Comparison of ENCODE assay signal across 8 cellular contexts in genomic region chr10:110211455-110211843, GRCh38. TPM values are rescaled to one million over a fixed set of nuclear protein-coding genes. Genes with fewer than 3 reads are reported as not detected.
DNase-seq lines count a peak whose midpoint lies in the region; ATAC-seq, FAIRE-seq and TF ChIP-seq lines count a peak whose summit lies in the region.

No MANE protein-coding gene starts in this region.

- no peaks in the 10 kb centered on the region for H3K79me1 ChIP-seq in mesendoderm (ENCODE audit: low read length)

- intact Hi-C loops in Right ventricle myocardium superior (cut with DNase I): no loop called here
- intact Hi-C loops in Right ventricle myocardium inferior (cut with DNase I): loop anchor here (2.0 to 10.0 kb wide), 2 partner anchors 41 to 293 kb away; no protein-coding TSS in a partner anchor
- intact Hi-C loops in mammary epithelial cell (cut with micrococcal nuclease): no loop called here
- intact Hi-C loops in uterus (cut with DNase I; ENCODE audit: low total_unique reads): loop anchor here (2.0 kb wide), 1 partner anchor 15 kb away; no protein-coding TSS in a partner anchor

- BruUV-seq in mammary epithelial cell (replicated peaks; lab: Mats Ljungman, UMichigan): TSS peak; percentile 38

- H3K4ac ChIP-seq in mesendoderm (ENCODE audit: low read depth, low read length): no peak overlapping the region

- no peak overlapping the region for H2BK120ac ChIP-seq in mesendoderm (ENCODE audit: low read depth, low read length)

- H3K4me2 ChIP-seq in mammary epithelial cell (ENCODE audit: insufficient read depth, low read depth, low read length) (peak overlapping the region; percentile 98), mesendoderm (ENCODE audit: low read length) (peak overlapping the region; percentile 79)

- no peaks in the 10 kb centered on the region for H3K27me3 ChIP-seq in mammary epithelial cell (ENCODE audit: insufficient read depth, low read length)
- peaks cover 8% of the 10 kb centered on the region for H3K27me3 ChIP-seq in mesendoderm (ENCODE audit: insufficient read depth, low read length, poor library complexity)
- no peaks in the 10 kb centered on the region for H3K27me3 ChIP-seq in uterus

- H2BK5ac ChIP-seq in mesendoderm (ENCODE audit: low read length): no peak overlapping the region

- H2AFZ ChIP-seq in mammary epithelial cell (ENCODE audit: low read depth, low read length): peak overlapping the region; percentile 94

- in situ Hi-C loops in mammary epithelial cell (cut with MboI; ENCODE audit: low sequenced_read_pairs in 2 of 2): loop anchor here in 1 of 2 donors (5.0 kb wide), 1 partner anchor 74 kb away; no protein-coding TSS in a partner anchor

- 17% methylated on average over 7 of the region's 12 CpGs for WGBS in mammary epithelial cell (ENCODE audit: low coverage, missing lambda C conversion rate)
- no CpG with 5 or more reads among the region's 12 CpGs for WGBS in mesendoderm (ENCODE audit: extremely low coverage, insufficient coverage, low lambda C conversion rate)

- no peak overlapping the region for H4K8ac ChIP-seq in mesendoderm (ENCODE audit: low read depth, low read length)

- H3K4me1 ChIP-seq in mammary epithelial cell (ENCODE audit: insufficient read depth, low read length) (peaks cover 11% of the 10 kb centered on the region), mesendoderm (ENCODE audit: control insufficient read depth, low read depth, low read length) (peaks cover 5% of the 10 kb centered on the region), uterus (no peaks in the 10 kb centered on the region)

- no peak overlapping the region for H2BK15ac ChIP-seq in mesendoderm (replicated peaks; ENCODE audit: low read depth)

- ATAC-seq in Right ventricle myocardium superior (ENCODE audit: poor library complexity): peak; percentile 0
- ATAC-seq in Right ventricle myocardium inferior: no peak

- TF ChIP-seq POLR2A in uterus (IDR thresholded peaks at IDR 0.05) (peak in 1 of 2 donors; percentile 6), H54 (IDR thresholded peaks at IDR 0.05; ENCODE audit: low read depth, low read length) (no peak)

- H3K9me3 ChIP-seq in mammary epithelial cell (replicated peaks; ENCODE audit: insufficient read depth, low read length) (no peaks in the 10 kb centered on the region), uterus (no peaks in the 10 kb centered on the region)

- CTCF ChIA-PET in mammary epithelial cell (lab: Charles Lee; ENCODE audit: low non-redundant PET): interaction anchor here (0.6 to 0.7 kb wide), 2 partner anchors 9 to 419 kb away, joined by 3 to 7 read pairs; no protein-coding TSS in a partner anchor

- dilution Hi-C loops in mammary epithelial cell (cut with HindIII; ENCODE audit: low sequenced_read_pairs): no loop called here

- no peaks in the 10 kb centered on the region for H3K79me2 ChIP-seq in mammary epithelial cell (ENCODE audit: insufficient read depth, low read length)
- no peaks in the 10 kb centered on the region for H3K79me2 ChIP-seq in mesendoderm (ENCODE audit: control insufficient read depth, insufficient read depth, low read length)

- TF ChIP-seq CTCF in mammary epithelial cell (conservative IDR thresholded peaks at IDR 0.05 in 1 of 2, IDR thresholded peaks at IDR 0.05 in 1 of 2; ENCODE audit: extremely low read depth in 1 of 2, insufficient read depth in 1 of 2, low read depth in 1 of 2, low read length in 2 of 2) (no peak), uterus (IDR thresholded peaks at IDR 0.05) (no peak)

- peak overlapping the region; percentile 80 for H3K56ac ChIP-seq in mesendoderm (ENCODE audit: low read length)

- peak overlapping the region; percentile 76 for H3K27ac ChIP-seq in mammary epithelial cell (ENCODE audit: insufficient read depth, low read depth, low read length)
- no peak overlapping the region for H3K27ac ChIP-seq in mesendoderm (ENCODE audit: low read depth, low read length)
- peak overlapping the region; percentile 95 to 98 for H3K27ac ChIP-seq in uterus

- peak overlapping the region; percentile 46 to 54 (median 50) for H3K4me3 ChIP-seq in mammary epithelial cell (replicated peaks in 1 of 3; ENCODE audit: insufficient read depth in 1 of 3, low read depth in 2 of 3, low read length in 3 of 3)
- H3K4me3 ChIP-seq in mesendoderm (ENCODE audit: low read length): peak overlapping the region; percentile 19
- H3K4me3 ChIP-seq in uterus: peak overlapping the region; percentile 61 to 78

- no peak overlapping the region for H2AK5ac ChIP-seq in mesendoderm (ENCODE audit: low read length)

- no peaks in the 10 kb centered on the region for H4K20me1 ChIP-seq in mammary epithelial cell (ENCODE audit: insufficient read depth, low read length)

- no peak for DNase-seq in Right ventricle myocardium superior
- no peak for DNase-seq in Right ventricle myocardium inferior (ENCODE audit: missing footprints)
- DNase-seq in mammary epithelial cell: no peak
- no peak for DNase-seq in mesendoderm
- no peak for DNase-seq in uterus
- DNase-seq in effector CD4-positive, alpha-beta T cell: no peak
- no peak for DNase-seq in SHP77 (lab: John Stamatoyannopoulos, UW)
- no peak for DNase-seq in H54 (ENCODE audit: insufficient read length, low spot score)

- no peak for FAIRE-seq in H54 (lab: Jason Lieb, UNC)

- H3K18ac ChIP-seq in mesendoderm (ENCODE audit: low read length): no peak overlapping the region

- H3K9ac ChIP-seq in mammary epithelial cell (ENCODE audit: insufficient read depth, low read length) (peak overlapping the region; percentile 70), mesendoderm (ENCODE audit: low read length) (peak overlapping the region; percentile 61)

- no peak overlapping the region for H3K23ac ChIP-seq in mesendoderm (ENCODE audit: low read length)

- H3K36me3 ChIP-seq in mammary epithelial cell (ENCODE audit: insufficient read depth, low read length) (no peaks in the 10 kb centered on the region), mesendoderm (ENCODE audit: control insufficient read depth, insufficient read depth, low read length) (no peaks in the 10 kb centered on the region), uterus (no peaks in the 10 kb centered on the region)

- H4K5ac ChIP-seq in mesendoderm (ENCODE audit: low read length): no peak overlapping the region

RNA-seq across cellular contexts. Expression of gene MXI1, which starts 4.0 kb away (rescaled TPM):
- total RNA-seq in Right ventricle myocardium superior (75.2 TPM), Right ventricle myocardium inferior (69.1 TPM), mammary epithelial cell (10 to 100 TPM; 17.0 to 19.3 TPM), uterus (10 to 100 TPM; 27.4 to 52.9 (median 51.6) TPM)
- polyA plus RNA-seq in mammary epithelial cell: 10.5 TPM
- polyA minus RNA-seq in mammary epithelial cell: 10.4 TPM
- polyA plus RNA-seq in mesendoderm (2013, experiment 1 of 2): 4.7 TPM
- polyA plus RNA-seq in mesendoderm (2013, experiment 2 of 2): 4.4 TPM

Comparison
In these comparisons a context has a peak if more than half of its experiments do, and no peak if none do; other contexts are left out.
1. intact Hi-C loops: an anchor here in Right ventricle myocardium inferior (2.0 to 10.0 kb wide) and uterus (2.0 kb wide); none called in Right ventricle myocardium superior and mammary epithelial cell.
2. H3K4me3 ChIP-seq: peak in every context shown above with its lines; median percentile 70 in uterus; 50 in mammary epithelial cell; 19 in mesendoderm.